17 cellular contexts compared by ENCODE assay signal in genomic region chr7:116653646-116654045, GRCh38. TPM values are rescaled to one million over a fixed set of nuclear protein-coding genes. Genes with fewer than 3 reads are reported as not detected.
A peak's percentile ranks its signal among the peaks of the same experiment; 100 is the strongest.
DNase-seq lines count a peak whose midpoint lies in the region; ATAC-seq, FAIRE-seq and TF ChIP-seq lines count a peak whose summit lies in the region.
"Had no signal": no experiment of that assay in that cellular context is flagged by ENCODE, and none has a peak within 500 bp of the region (broad histone marks: within the 10 kb centered on the region; RNA-seq: fewer than 3 reads in every experiment).

No MANE protein-coding gene starts in this region.

- no peaks in the 10 kb centered on the region for H3K36me3 ChIP-seq in Loucy (ENCODE audit: insufficient read depth, low read length)
- no peaks in the 10 kb centered on the region for H3K36me3 ChIP-seq in sigmoid colon
- H3K36me3 ChIP-seq: BLaER1 had no signal

- H3K4me1 ChIP-seq in Loucy (ENCODE audit: insufficient read depth, low read length, poor library complexity, severe bottlenecking), result peaks cover 12% of the 10 kb centered on the region
- peaks cover 0 to 10% (median 9%) of the 10 kb centered on the region in 4 donors for H3K4me1 ChIP-seq in sigmoid colon
- H3K4me1 ChIP-seq: BLaER1 had no signal

- no peaks in the 10 kb centered on the region for H4K20me1 ChIP-seq in Loucy (ENCODE audit: insufficient read depth, low read length, poor library complexity, severe bottlenecking)
- H4K20me1 ChIP-seq: BLaER1 had no signal

- H3K27me3 ChIP-seq in Loucy (ENCODE audit: insufficient read depth, low read length, poor library complexity, severe bottlenecking) (no peaks in the 10 kb centered on the region), sigmoid colon (no peaks in the 10 kb centered on the region)
- H3K27me3 ChIP-seq: BLaER1 had no signal

- no peak for TF ChIP-seq EP300 in sigmoid colon (IDR thresholded peaks at IDR 0.05)

- no peak for TF ChIP-seq CTCF in Loucy (conservative IDR thresholded peaks at IDR 0.05; ENCODE audit: low read length)
- TF ChIP-seq CTCF in RWPE1 (conservative IDR thresholded peaks at IDR 0.05; ENCODE audit: low read depth), result no peak
- TF ChIP-seq CTCF in sigmoid colon (IDR thresholded peaks at IDR 0.05), result no peak

- ATAC-seq in esophagus mucosa, result peak; percentile 67
- ATAC-seq in GM18519 (IDR thresholded peaks at IDR 0.05; ENCODE audit: low FRiP score, unreplicated experiment), result no peak

- H3K79me2 ChIP-seq in Loucy (ENCODE audit: insufficient read depth, low read length), result no peaks in the 10 kb centered on the region

- peak overlapping the region; percentile 20 for H3K4me2 ChIP-seq in Loucy (ENCODE audit: low read depth, low read length, poor library complexity, severe bottlenecking)
- H3K4me2 ChIP-seq: BLaER1 had no signal

- H3K4me3 ChIP-seq in Loucy (ENCODE audit: low read length, poor library complexity, severe bottlenecking) (no peak overlapping the region), sigmoid colon (no peak overlapping the region)
- H3K4me3 ChIP-seq: BLaER1 had no signal

- POLR2A ChIA-PET in RWPE1 (lab: Yijun Ruan, JAX; ENCODE audit: low non-redundant PET), result no interaction called here

- CTCF ChIA-PET in RWPE1 (lab: Yijun Ruan, JAX), result interaction anchor here (0.6 to 2.1 kb wide), 3 partner anchors 62 to 158 kb away, joined by 3 to 5 read pairs (median 4); no protein-coding TSS in a partner anchor

- FAIRE-seq in GM19239 (lab: Jason Lieb, UNC), result no peak

- H3F3A ChIP-seq in Loucy (ENCODE audit: low read depth), result no peaks in the 10 kb centered on the region

- intact Hi-C loops in sigmoid colon (cut with DNase I), result no loop called here

- TF ChIP-seq POLR2A in sigmoid colon (IDR thresholded peaks at IDR 0.05), result no peak

- H3K9ac ChIP-seq in Loucy (ENCODE audit: low read depth, low read length, poor library complexity, severe bottlenecking), result no peak overlapping the region
- H3K9ac ChIP-seq: BLaER1 had no signal

- no peaks in the 10 kb centered on the region for H3K9me2 ChIP-seq in Loucy (replicated peaks; ENCODE audit: low read depth, low read length)

- no peaks in the 10 kb centered on the region for H3K9me3 ChIP-seq in Loucy (ENCODE audit: insufficient read depth, low read depth, low read length)
- no peaks in the 10 kb centered on the region for H3K9me3 ChIP-seq in sigmoid colon
- H3K9me3 ChIP-seq: BLaER1 had no signal

- DNase-seq in RWPE1 (ENCODE audit: low spot score) (peak; percentile 53), sigmoid colon (no peak), NCI-H2196 treated with DMSO at 0.1 percent for 48 hours (lab: John Stamatoyannopoulos, UW; ENCODE audit: unreplicated experiment) (no peak), NCI-H226 (no peak), GM19239 (ENCODE audit: insufficient read length, low spot score) (no peak)
- DNase-seq: CD8-positive, alpha-beta memory T cell; H7; NCI-H146; NCI-H2081 treated with DMSO at 0.1 percent for 48 hours; NCI-H345; NCI-H526 treated with DMSO at 0.1 percent for 48 hours; NK-92 treated with Interleukin-12 subunit alpha and Interleukin-12 subunit beta, amount 100 ng/mL, for 24 hours; SHP77 had no signal

- H3K27ac ChIP-seq in RWPE1, result no peak overlapping the region
- H3K27ac ChIP-seq in sigmoid colon, result peak overlapping the region in 3 of 4 donors; percentile 19 to 49 (median 42)
- H3K27ac ChIP-seq: BLaER1 had no signal

- H2AFZ ChIP-seq in Loucy (ENCODE audit: low read length), result no peak overlapping the region

- WGBS in sigmoid colon, 2 donors, result 74 to 82% methylated on average over 2 of the region's 2 CpGs

RNA-seq across cellular contexts. Expression of gene MET, which starts 18.4 kb away (rescaled TPM):
- total RNA-seq in esophagus mucosa (10.4 TPM), sigmoid colon (10 to 100 TPM; 15.9 to 21.6 (median 18.6) TPM)
- 10 to 100 TPM in 1 of 3 donors, 1 to 10 TPM in 2; 1.2 to 10.5 (median 1.8) TPM for polyA plus RNA-seq in sigmoid colon
- polyA plus RNA-seq: CD8-positive, alpha-beta memory T cell had no signal
